12 cellular contexts compared by ENCODE assay signal in the genomic region with DNA sequence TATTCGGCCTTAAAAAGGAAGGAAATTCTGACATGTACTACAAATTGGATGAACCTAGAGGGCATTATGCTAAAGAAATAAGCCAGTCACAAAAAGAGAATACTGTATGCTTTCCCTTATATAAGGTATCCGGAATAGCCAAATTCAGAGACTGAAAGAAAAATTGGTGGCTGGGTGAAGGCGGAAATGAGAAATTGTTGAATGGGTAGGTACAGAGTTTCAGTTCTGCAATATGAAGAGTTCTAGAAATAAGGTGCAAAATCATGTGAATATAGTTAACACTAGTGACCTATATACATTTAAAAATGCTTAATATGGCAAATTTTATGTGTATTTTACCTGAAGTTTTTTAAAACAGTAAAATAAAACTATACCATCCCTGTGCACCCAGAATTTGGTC. TPM values are rescaled to one million over a fixed set of nuclear protein-coding genes. Genes with fewer than 3 reads are reported as not detected.
DNase-seq lines count a peak whose midpoint lies in the region; ATAC-seq and TF ChIP-seq lines count a peak whose summit lies in the region.
"Had no signal": no experiment of that assay in that cellular context is flagged by ENCODE, and none has a peak within 500 bp of the region (broad histone marks: within the 10 kb centered on the region; RNA-seq: fewer than 3 reads in every experiment).

No MANE protein-coding gene starts in this region.

- H3K4me1 ChIP-seq in vagina = no peaks in the 10 kb centered on the region

- no peak for TF ChIP-seq POLR2A in vagina (IDR thresholded peaks at IDR 0.05)

- no peaks in the 10 kb centered on the region for H3K36me3 ChIP-seq in vagina

- no peak overlapping the region for H3K27ac ChIP-seq in vagina

- no peak for TF ChIP-seq CTCF in vagina (IDR thresholded peaks at IDR 0.05)

- DNase-seq in germinal center (ENCODE audit: low spot score) = peak; percentile 27
- DNase-seq in COR-L47 (lab: John Stamatoyannopoulos, UW) = no peak
- no peak for DNase-seq in vagina (ENCODE audit: extremely low spot score in 2 of 2)
- DNase-seq in effector CD8-positive, alpha-beta T cell (lab: John Stamatoyannopoulos, UW) = no peak
- DNase-seq in NCI-H226 = no peak
- DNase-seq: activated CD4-positive, alpha-beta T cell treated with anti-CD3 and anti-CD28 coated beads, Interleukin-2, amount 10 ng/mL, durations not matched to agents 24 days and 14 days; DMS 273 treated with DMSO at 0.1 percent for 48 hours; effector CD4-positive, alpha-beta T cell had no signal

- H3K9me3 ChIP-seq in vagina = no peaks in the 10 kb centered on the region

- intact Hi-C loops in vagina (cut with DNase I) = no loop called here

- no peaks in the 10 kb centered on the region for H3K27me3 ChIP-seq in vagina

- ATAC-seq in GM18870 (IDR thresholded peaks at IDR 0.05; ENCODE audit: unreplicated experiment) (peak; percentile 91), GM21723 (IDR thresholded peaks at IDR 0.05; ENCODE audit: unreplicated experiment) (peak; percentile 96), HG03175 (IDR thresholded peaks at IDR 0.05; ENCODE audit: unreplicated experiment) (peak; percentile 96)
- ATAC-seq: Right ventricle myocardium inferior had no signal

- no peak overlapping the region for H3K4me3 ChIP-seq in vagina

RNA-seq across cellular contexts. Expression of a gene that starts 51.7 kb away (rescaled TPM):
- 44.7 TPM for total RNA-seq in vagina
